ENCODE assay signal across 15 cellular contexts in the genomic region with DNA sequence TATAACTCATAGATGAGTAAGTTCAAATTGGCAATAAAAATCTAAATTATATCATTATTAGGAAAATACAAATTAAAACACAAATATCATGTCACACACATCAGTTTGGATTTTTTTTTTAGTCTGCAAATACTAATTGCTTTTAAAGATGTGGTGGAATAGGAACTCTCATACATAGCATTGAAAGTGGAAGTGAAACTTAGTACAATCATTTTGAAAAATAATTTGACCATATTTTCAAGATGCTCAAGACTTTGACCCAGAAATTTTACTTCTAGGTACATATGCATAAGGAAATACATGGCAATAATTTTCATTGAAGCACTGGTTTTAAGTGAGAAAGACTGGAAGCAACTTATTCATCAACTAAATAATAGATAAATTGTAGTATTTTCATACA.
DNase-seq lines count a peak whose midpoint lies in the region; ATAC-seq and TF ChIP-seq lines count a peak whose summit lies in the region.
"Had no signal": no experiment of that assay in that cellular context is flagged by ENCODE, and none has a peak within 500 bp of the region (broad histone marks: within the 10 kb centered on the region; RNA-seq: fewer than 3 reads in every experiment).

No MANE protein-coding gene starts in this region.

- DNase-seq in SK-N-DZ (ENCODE audit: low spot score) (no peak), SW480 (ENCODE audit: low spot score) (no peak), kidney glomerular epithelial cell (lab: John Stamatoyannopoulos, UW) (no peak), NCI-H1105 (lab: John Stamatoyannopoulos, UW) (no peak)
- DNase-seq: activated T-cell treated with anti-CD3 and anti-CD28 coated beads, Interleukin-2, amount 50 U/mL, for 4 hours; body of pancreas; C1 segment of cervical spinal cord; heart left ventricle; lower lobe of right lung; NCI-H146 had no signal

- no peaks in the 10 kb centered on the region for H3K36me3 ChIP-seq in KMS-11 (ENCODE audit: insufficient read depth)
- H3K36me3 ChIP-seq: heart left ventricle, lower lobe of right lung had no signal

- TF ChIP-seq CTCF in KMS-11 (conservative IDR thresholded peaks at IDR 0.05; ENCODE audit: low read depth, low read length): no peak

- H3K79me2 ChIP-seq in KMS-11 (ENCODE audit: insufficient read depth, low read depth): no peaks in the 10 kb centered on the region

- peaks cover 17% of the 10 kb centered on the region for H3K4me1 ChIP-seq in KMS-11 (ENCODE audit: low read depth, poor library complexity, severe bottlenecking)
- H3K4me1 ChIP-seq: body of pancreas, heart left ventricle, lower lobe of right lung had no signal

- no peak overlapping the region for H2AFZ ChIP-seq in KMS-11 (ENCODE audit: low read depth)

- peak overlapping the region; percentile 27 for H3K4me2 ChIP-seq in KMS-11

- no peaks in the 10 kb centered on the region for H3K27me3 ChIP-seq in KMS-11 (ENCODE audit: insufficient read depth, low read depth)
- H3K27me3 ChIP-seq: body of pancreas, heart left ventricle had no signal

- H3K27ac ChIP-seq in KMS-11: no peak overlapping the region
- H3K27ac ChIP-seq: body of pancreas, heart left ventricle, lower lobe of right lung had no signal

- H3K4me3 ChIP-seq in KMS-11 (IDR thresholded peaks at IDR 0.05; ENCODE audit: insufficient read depth, low read depth, low read length): no peak overlapping the region
- H3K4me3 ChIP-seq: body of pancreas, heart left ventricle, lower lobe of right lung had no signal

- no peak overlapping the region for H3K9ac ChIP-seq in KMS-11

- ATAC-seq in GM18858 (IDR thresholded peaks at IDR 0.05; ENCODE audit: unreplicated experiment): peak; percentile 98
- ATAC-seq in GM21390 (IDR thresholded peaks at IDR 0.05; ENCODE audit: unreplicated experiment): peak; percentile 98
- peak; percentile 97 for ATAC-seq in HG02981 (IDR thresholded peaks at IDR 0.05; ENCODE audit: unreplicated experiment)
- ATAC-seq: activated T-cell treated with anti-CD3 and anti-CD28 coated beads, Interleukin-2, amount 50 U/mL, for 4 hours; body of pancreas; heart left ventricle; lower lobe of right lung; Panc1 had no signal

- H4K20me1 ChIP-seq in KMS-11 (ENCODE audit: insufficient read depth): no peaks in the 10 kb centered on the region
